8 cellular contexts compared by ENCODE assay signal in the genomic region with DNA sequence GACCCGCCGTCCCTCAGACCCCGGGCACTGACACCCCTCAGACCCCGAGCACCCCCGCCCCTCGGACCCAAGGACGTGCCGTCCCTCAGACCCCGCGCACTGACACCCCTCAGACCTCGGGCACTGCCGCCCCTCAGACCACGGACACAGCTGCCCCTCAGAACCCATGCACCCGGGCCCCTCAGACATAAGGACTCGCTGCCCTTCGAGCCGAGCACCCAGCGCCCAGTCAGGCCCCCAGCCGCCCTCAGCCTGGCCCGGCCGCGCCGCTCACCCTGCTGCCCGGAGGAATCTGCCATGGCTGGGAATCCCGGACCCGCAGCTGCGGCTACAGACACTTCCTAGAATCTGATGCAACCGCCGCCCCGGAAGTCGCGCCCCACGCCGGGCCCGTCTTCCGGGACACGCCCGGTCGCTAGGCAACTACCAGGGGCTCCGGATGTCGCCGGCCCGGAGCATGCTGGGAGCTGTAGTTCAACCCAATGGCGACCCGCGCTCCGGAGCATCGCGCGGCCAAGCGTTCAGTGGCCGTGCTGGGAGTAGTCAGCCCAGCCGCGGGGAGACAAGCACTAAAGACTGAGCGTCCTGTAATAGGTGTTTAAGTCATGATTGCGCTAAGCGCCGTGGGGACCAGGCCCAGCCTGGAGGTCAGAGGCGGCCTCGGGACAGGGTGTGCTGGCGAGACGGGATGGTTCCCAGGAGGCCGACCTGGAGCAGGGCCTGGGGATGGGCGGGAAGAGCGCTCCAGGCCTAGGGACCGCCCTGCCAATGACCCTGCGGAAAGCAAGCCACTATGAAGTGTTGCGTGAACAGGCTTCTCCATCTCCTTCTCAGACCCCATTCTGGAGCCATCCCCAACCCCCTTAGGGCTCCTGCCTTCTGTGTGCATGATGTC. TPM values are rescaled to one million over a fixed set of nuclear protein-coding genes. Genes with fewer than 3 reads are reported as not detected.
DNase-seq lines count a peak whose midpoint lies in the region; ATAC-seq, FAIRE-seq and TF ChIP-seq lines count a peak whose summit lies in the region.

A gene (minus strand): TSS at position 355 of the 895 bp plus-strand sequence. CDS start 56 bp downstream, at position 299.

- H3K27me3 ChIP-seq in ACC112 (ENCODE audit: insufficient read depth, low read length) (no peaks in the 10 kb centered on the region), bronchial epithelial cell (ENCODE audit: control insufficient read depth, insufficient read depth, low read length) (no peaks in the 10 kb centered on the region), spleen (replicated peaks in 1 of 7) (no peaks in the 10 kb centered on the region)

- peak; percentile 92 for DNase-seq in NCI-H2196 treated with DMSO at 0.1 percent for 48 hours (lab: John Stamatoyannopoulos, UW; ENCODE audit: unreplicated experiment)
- peak; percentile 82 for DNase-seq in bronchial epithelial cell (ENCODE audit: low read depth)
- DNase-seq in immature natural killer cell, result peak; percentile 90 to 91 (median 90)
- DNase-seq in spleen, result peak; percentile 99

- TF ChIP-seq POLR2A in spleen (IDR thresholded peaks at IDR 0.05), result peak in 1 of 3 donors; percentile 42

- 4 to 10% (median 5%) methylated on average over 54 to 68 of the region's 68 CpGs for WGBS in spleen, 5 donors

- ATAC-seq in GM18870 (IDR thresholded peaks at IDR 0.05; ENCODE audit: unreplicated experiment) (peak; percentile 83), HG03135 (IDR thresholded peaks at IDR 0.05; ENCODE audit: unreplicated experiment) (peak; percentile 94)

- H3K36me3 ChIP-seq in ACC112 (ENCODE audit: insufficient read depth, low read length) (no peaks in the 10 kb centered on the region), bronchial epithelial cell (ENCODE audit: control insufficient read depth, insufficient read depth, low read length) (peaks cover 14% of the 10 kb centered on the region), spleen (peaks cover 0 to 25% (median 4%) of the 10 kb centered on the region in 6 donors)

- FAIRE-seq in bronchial epithelial cell (lab: Jason Lieb, UNC), result no peak

- H3K4me1 Mint-ChIP-seq in immature natural killer cell, result peaks cover 34 to 43% of the 10 kb centered on the region in 2 donors

- no peaks in the 10 kb centered on the region for H3K9me3 ChIP-seq in spleen

- TF ChIP-seq CTCF in WI38 (IDR thresholded peaks at IDR 0.05; ENCODE audit: low read depth, low read length) (no peak), bronchial epithelial cell (IDR thresholded peaks at IDR 0.05; ENCODE audit: insufficient read depth, low read length, severe bottlenecking) (no peak), spleen (IDR thresholded peaks at IDR 0.05 in 8 of 11, conservative IDR thresholded peaks at IDR 0.05 in 3 of 11) (peak in 1 of 11 experiments; percentile 9)

- H3K27ac ChIP-seq in ACC112 (ENCODE audit: low read depth, low read length) (peak within 1 kb of the TSS; percentile 74), spleen (peak within 1 kb of the TSS in 7 of 8 donors; percentile 37 to 95 (median 82))

- peak within 1 kb of the TSS; percentile 83 to 90 (median 84) for H3K4me3 Mint-ChIP-seq in immature natural killer cell

- H3K36me3 Mint-ChIP-seq in immature natural killer cell, result peaks cover 0 to 9% (median 0%) of the 10 kb centered on the region in 3 donors

- no peaks in the 10 kb centered on the region for H3K9me3 Mint-ChIP-seq in immature natural killer cell

- peaks cover 44% of the 10 kb centered on the region for H3K79me2 ChIP-seq in ACC112 (ENCODE audit: control insufficient read depth, insufficient read depth, low read length, unreplicated experiment)

- peak within 1 kb of the TSS; percentile 78 to 88 (median 84) for H3K27ac Mint-ChIP-seq in immature natural killer cell

- H3K27me3 Mint-ChIP-seq in immature natural killer cell (ENCODE audit: low read depth in 3 of 3), result peaks cover 0 to 5% (median 4%) of the 10 kb centered on the region in 3 donors

- peak within 1 kb of the TSS; percentile 79 for H2AFZ ChIP-seq in ACC112 (ENCODE audit: low read length, unreplicated experiment)

- H3K4me3 ChIP-seq in ACC112 (ENCODE audit: low read depth, low read length) (peak within 1 kb of the TSS; percentile 98), WI38 (ENCODE audit: low read depth, low read length) (peak within 1 kb of the TSS; percentile 98), bronchial epithelial cell (ENCODE audit: low read depth, low read length) (peak within 1 kb of the TSS; percentile 88), spleen (peak within 1 kb of the TSS; percentile 57 to 94 (median 82))

- H3K4me1 ChIP-seq in ACC112 (ENCODE audit: control insufficient read depth, insufficient read depth, low read length, unreplicated experiment), result peaks cover 25% of the 10 kb centered on the region
- H3K4me1 ChIP-seq in spleen, result peaks cover 10 to 53% (median 36%) of the 10 kb centered on the region in 6 donors

- intact Hi-C loops in spleen (cut with DNase I; ENCODE audit: low total_unique reads), result no loop called here

RNA-seq across cellular contexts. Expression of the gene that starts here (rescaled TPM):
- 113 and 125 TPM in 2 replicates for total RNA-seq in bronchial epithelial cell
- 10 to 100 TPM; 32.6 to 48.9 (median 44.2) TPM for polyA plus RNA-seq in immature natural killer cell
- total RNA-seq in spleen, result 10 to 100 TPM; 32.7 to 64.9 (median 39.0) TPM
- polyA plus RNA-seq in spleen, result 10 to 100 TPM; 18.6 to 27.5 (median 24.0) TPM

Comparison
In these comparisons a context has a peak if more than half of its experiments do, and no peak if none do; other contexts are left out.
1. Peak in every context shown above with its lines: DNase-seq, ATAC-seq, H3K4me3 ChIP-seq and H3K27ac ChIP-seq.